ENCODE assay signal across 8 cellular contexts in genomic region chr4:81031389-81032173, GRCh38. TPM values are rescaled to one million over a fixed set of nuclear protein-coding genes. Genes with fewer than 3 reads are reported as not detected.
DNase-seq lines count a peak whose midpoint lies in the region; ATAC-seq, FAIRE-seq and TF ChIP-seq lines count a peak whose summit lies in the region.

No MANE protein-coding gene starts in this region.

- H3K4me3 ChIP-seq in left ventricle myocardium inferior = peak overlapping the region; percentile 58
- H3K4me3 ChIP-seq in astrocyte (ENCODE audit: insufficient read depth, low read depth, low read length) = peak overlapping the region; percentile 57
- H3K4me3 ChIP-seq in mononuclear cell (ENCODE audit: low read length) = peak overlapping the region; percentile 22
- H3K4me3 ChIP-seq in aorta (ENCODE audit: low read length in 2 of 2) = no peak overlapping the region
- no peak overlapping the region for H3K4me3 ChIP-seq in A673 (ENCODE audit: low read depth, low read length, poor library complexity, severe bottlenecking)

- CTCF ChIA-PET in A673 (lab: Charles Lee) = interaction anchor here (0.5 to 0.6 kb wide), 2 partner anchors 31 to 34 kb away, joined by 3 to 4 read pairs; no protein-coding TSS in a partner anchor

- peak overlapping the region; percentile 90 for H3K4me2 ChIP-seq in astrocyte (ENCODE audit: low read length)

- ATAC-seq in left ventricle myocardium superior (no peak), aorta (ENCODE audit: low FRiP score) (peak; percentile 34)

- WGBS in aorta, 2 donors = 1 to 3% methylated on average over 43 of the region's 43 CpGs

- H3K9me3 ChIP-seq in left ventricle myocardium inferior (replicated peaks) (no peaks in the 10 kb centered on the region), astrocyte (ENCODE audit: insufficient read depth, low read depth, low read length) (no peaks in the 10 kb centered on the region), mononuclear cell (ENCODE audit: low read depth, low read length) (no peaks in the 10 kb centered on the region), aorta (ENCODE audit: control insufficient read depth, low read length) (no peaks in the 10 kb centered on the region), A673 (ENCODE audit: low read depth, low read length, poor library complexity, severe bottlenecking) (no peaks in the 10 kb centered on the region)

- H4K20me1 ChIP-seq in astrocyte (ENCODE audit: insufficient read depth, low read length) = no peaks in the 10 kb centered on the region

- H3K9me3 Mint-ChIP-seq in astrocyte (ENCODE audit: unreplicated experiment) = peaks cover 6% of the 10 kb centered on the region

- no peak for DNase-seq in left ventricle myocardium inferior
- no peak for DNase-seq in left ventricle myocardium superior
- no peak for DNase-seq in astrocyte (ENCODE audit: low read depth)
- DNase-seq in aorta = no peak
- no peak for DNase-seq in DMS114 treated with DMSO at 0.1 percent for 48 hours (lab: John Stamatoyannopoulos, UW; ENCODE audit: unreplicated experiment)
- DNase-seq in SK-N-DZ (ENCODE audit: low spot score) = no peak
- no peak for DNase-seq in A673 (ENCODE audit: low spot score)

- peaks cover 6% of the 10 kb centered on the region for H3K4me1 Mint-ChIP-seq in astrocyte (ENCODE audit: low read depth, unreplicated experiment)

- FAIRE-seq in astrocyte (lab: Jason Lieb, UNC) = no peak

- POLR2A ChIA-PET in A673 (lab: Charles Lee; ENCODE audit: low non-redundant PET) = no interaction called here

- H3K27ac ChIP-seq in left ventricle myocardium inferior (replicated peaks) = no peak overlapping the region
- no peak overlapping the region for H3K27ac ChIP-seq in astrocyte (ENCODE audit: low read depth, low read length)
- H3K27ac ChIP-seq in aorta (ENCODE audit: low read depth in 1 of 2, low read length in 2 of 2) = no peak overlapping the region
- H3K27ac ChIP-seq in A673 (ENCODE audit: low read depth, low read length, poor library complexity, severe bottlenecking) = no peak overlapping the region

- H3K36me3 Mint-ChIP-seq in astrocyte (ENCODE audit: low read depth, unreplicated experiment) = peaks cover 3% of the 10 kb centered on the region

- peak overlapping the region; percentile 65 for H2AFZ ChIP-seq in astrocyte (ENCODE audit: low read depth, low read length)

- no TSS peak for BruUV-seq in A673 (replicated peaks; lab: Mats Ljungman, UMichigan)

- H3K4me1 ChIP-seq in left ventricle myocardium inferior (peaks cover 18% of the 10 kb centered on the region), astrocyte (ENCODE audit: insufficient read depth, low read length) (peaks cover 5% of the 10 kb centered on the region), mononuclear cell (ENCODE audit: insufficient read depth, low read length) (peaks cover 20% of the 10 kb centered on the region), aorta (ENCODE audit: control insufficient read depth in 1 of 2, insufficient read depth in 2 of 2, low read length in 2 of 2) (no peaks in the 10 kb centered on the region), A673 (ENCODE audit: insufficient read depth, low read length, poor library complexity, severe bottlenecking) (no peaks in the 10 kb centered on the region)

- peaks cover 72% of the 10 kb centered on the region for H3K27me3 Mint-ChIP-seq in astrocyte (ENCODE audit: low read depth, unreplicated experiment)

- intact Hi-C loops in left ventricle myocardium inferior (cut with micrococcal nuclease) (no loop called here), left ventricle myocardium superior (cut with micrococcal nuclease) (no loop called here), aorta (cut with DNase I) (no loop called here), A673 (cut with micrococcal nuclease; ENCODE audit: unreplicated experiment) (no loop called here)

- no peak overlapping the region for H3K9ac ChIP-seq in astrocyte (ENCODE audit: low read length)

- peak overlapping the region; percentile 83 for H3K4me3 Mint-ChIP-seq in astrocyte (ENCODE audit: unreplicated experiment)

- H3K36me3 ChIP-seq in left ventricle myocardium inferior = no peaks in the 10 kb centered on the region
- H3K36me3 ChIP-seq in astrocyte (ENCODE audit: insufficient read depth, low read length) = no peaks in the 10 kb centered on the region
- H3K36me3 ChIP-seq in aorta (ENCODE audit: control insufficient read depth in 1 of 2, insufficient read depth in 2 of 2, low read length in 1 of 2) = no peaks in the 10 kb centered on the region
- H3K36me3 ChIP-seq in A673 (ENCODE audit: insufficient read depth, low read length, poor library complexity, severe bottlenecking) = no peaks in the 10 kb centered on the region

- H3K27me3 ChIP-seq in left ventricle myocardium inferior (ENCODE audit: low read depth) (peaks cover 95% of the 10 kb centered on the region), astrocyte (ENCODE audit: insufficient read depth, low read length) (peaks cover 58% of the 10 kb centered on the region), mononuclear cell (ENCODE audit: insufficient read depth, low read length) (peaks cover 75% of the 10 kb centered on the region), aorta (ENCODE audit: control insufficient read depth in 1 of 2, insufficient read depth in 2 of 2, low read length in 1 of 2) (no peaks in the 10 kb centered on the region), A673 (replicated peaks; ENCODE audit: insufficient read depth, low read depth, low read length, poor library complexity) (peaks cover 41% of the 10 kb centered on the region)

- H3K79me2 ChIP-seq in astrocyte (ENCODE audit: insufficient read depth, low read length) = no peaks in the 10 kb centered on the region

- H3K27ac Mint-ChIP-seq in astrocyte (ENCODE audit: unreplicated experiment) = no peak overlapping the region

- TF ChIP-seq CTCF in left ventricle myocardium inferior (IDR thresholded peaks at IDR 0.05; ENCODE audit: borderline replicate concordance) (no peak), astrocyte (IDR thresholded peaks at IDR 0.05; ENCODE audit: insufficient read depth, low read depth, low read length) (no peak), A673 (conservative IDR thresholded peaks at IDR 0.05; ENCODE audit: low read depth, low read length) (no peak)

RNA-seq across cellular contexts. Expression of gene BMP3, which starts 1.1 kb away (rescaled TPM):
- total RNA-seq in left ventricle myocardium inferior = not detected
- not detected for total RNA-seq in left ventricle myocardium superior
- not detected in 2 replicates for total RNA-seq in astrocyte
- 0.10 TPM for total RNA-seq in mononuclear cell
- 1 to 10 TPM in 1 of 2 donors, under 1 TPM in 1; 0.19 to 1.3 TPM for total RNA-seq in aorta
- under 1 TPM in 1 of 2 donors, not detected in 1; 0.50 TPM for polyA plus RNA-seq in aorta
- not detected in 2 replicates for polyA plus RNA-seq in SK-N-DZ (2014; cell fraction: cytosol; rRNA removed)
- not detected in 2 replicates for polyA plus RNA-seq in SK-N-DZ (2014; cell fraction: nucleus; rRNA removed)
- not detected in 2 replicates for total RNA-seq in A673 (2021)

Comparison
In these comparisons a context has a peak if more than half of its experiments do, and no peak if none do; other contexts are left out.
1. H3K4me3 ChIP-seq: peak in left ventricle myocardium inferior (single experiment), astrocyte (single experiment) and mononuclear cell (single experiment); none in aorta (0 of 2) and A673 (single experiment).